Comparison of ENCODE assay signal across 28 cellular contexts in genomic region chr5:146635443-146635842, GRCh38.
"Had no signal": no experiment of that assay in that cellular context is flagged by ENCODE, and none has a peak within 500 bp of the region (broad histone marks: within the 10 kb centered on the region; RNA-seq: fewer than 3 reads in every experiment).

No MANE protein-coding gene starts in this region.

- H3K27ac Mint-ChIP-seq: stimulated activated effector memory CD8-positive, alpha-beta T cell treated with anti-CD3 and anti-CD28 coated beads, Interleukin-12 subunit alpha, Interleukin-12 subunit beta, amount 100 ng/mL, for 72 hours; stimulated activated memory B cell treated with anti-CD40 and anti-IgM and Interleukin-4, amounts not matched to agents 10 μg/mL and 1 μg/mL and 100 μg/mL, for 72 hours; stimulated activated naive B cell treated with anti-CD40 and anti-IgM and Interleukin-4, amounts not matched to agents 10 μg/mL and 1 μg/mL and 100 μg/mL, for 72 hours; stimulated activated naive CD8-positive, alpha-beta T cell treated with anti-CD3 and anti-CD28 coated beads, Interleukin-15, amount 100 ng/mL, for 72 hours; stimulated activated naive CD8-positive, alpha-beta T cell treated with anti-CD3 and anti-CD28 coated beads, Interleukin-15, Interleukin-2, amounts not matched to agents 100 ng/mL and 50 ng/mL, for 24 hours; type B pancreatic cell had no signal

- H3K27me3 Mint-ChIP-seq: stimulated activated memory B cell treated with anti-CD40 and anti-IgM and Interleukin-4, amounts not matched to agents 10 μg/mL and 1 μg/mL and 100 μg/mL, for 72 hours; stimulated activated naive B cell treated with anti-CD40 and anti-IgM and Interleukin-4, amounts not matched to agents 10 μg/mL and 1 μg/mL and 100 μg/mL, for 72 hours; stimulated activated naive CD8-positive, alpha-beta T cell treated with anti-CD3 and anti-CD28 coated beads, Interleukin-15, amount 100 ng/mL, for 72 hours; stimulated activated naive CD8-positive, alpha-beta T cell treated with anti-CD3 and anti-CD28 coated beads, Interleukin-15, Interleukin-2, amounts not matched to agents 100 ng/mL and 50 ng/mL, for 24 hours had no signal

- FAIRE-seq: urothelium cell line had no signal

- H3K36me3 Mint-ChIP-seq: stimulated activated memory B cell treated with anti-CD40 and anti-IgM and Interleukin-4, amounts not matched to agents 10 μg/mL and 1 μg/mL and 100 μg/mL, for 72 hours; stimulated activated naive B cell treated with anti-CD40 and anti-IgM and Interleukin-4, amounts not matched to agents 10 μg/mL and 1 μg/mL and 100 μg/mL, for 72 hours had no signal

- ATAC-seq: stimulated activated effector memory CD8-positive, alpha-beta T cell treated with anti-CD3 and anti-CD28 coated beads, Interleukin-12 subunit alpha, Interleukin-12 subunit beta, amount 100 ng/mL, for 72 hours; stimulated activated memory B cell treated with anti-CD40 and anti-IgM and Interleukin-4, amounts not matched to agents 10 μg/mL and 1 μg/mL and 100 μg/mL, for 72 hours; stimulated activated naive B cell treated with anti-CD40 and anti-IgM and Interleukin-4, amounts not matched to agents 10 μg/mL and 1 μg/mL and 100 μg/mL, for 72 hours; stimulated activated naive CD8-positive, alpha-beta T cell treated with anti-CD3 and anti-CD28 coated beads, Interleukin-15, amount 100 ng/mL, for 72 hours; stimulated activated naive CD8-positive, alpha-beta T cell treated with anti-CD3 and anti-CD28 coated beads, Interleukin-15, Interleukin-2, amounts not matched to agents 100 U/mL and 50 U/mL, for 24 hours; upper lobe of right lung had no signal

- H3K27me3 ChIP-seq: stomach, suprapubic skin, testis, thyroid gland, tibial artery, tibial nerve, transverse colon, upper lobe of left lung, upper lobe of right lung, uterus, vagina had no signal

- H3K36me3 ChIP-seq: stomach, suprapubic skin, thoracic aorta, thyroid gland, transverse colon, upper lobe of left lung, upper lobe of right lung, uterus, vagina had no signal

- H3K27ac ChIP-seq: stomach, suprapubic skin, testis, thoracic aorta, thyroid gland, tibial artery, tibial nerve, transverse colon, upper lobe of left lung, upper lobe of right lung, uterus, vagina had no signal

- H3K4me3 ChIP-seq: stomach, suprapubic skin, testis, thoracic aorta, thyroid gland, tibial artery, tibial nerve, transverse colon, upper lobe of left lung, upper lobe of right lung, uterus, vagina had no signal

- H3K4me1 Mint-ChIP-seq: stimulated activated effector memory CD8-positive, alpha-beta T cell treated with anti-CD3 and anti-CD28 coated beads, Interleukin-12 subunit alpha, Interleukin-12 subunit beta, amount 100 ng/mL, for 72 hours; stimulated activated memory B cell treated with anti-CD40 and anti-IgM and Interleukin-4, amounts not matched to agents 10 μg/mL and 1 μg/mL and 100 μg/mL, for 72 hours; stimulated activated naive B cell treated with anti-CD40 and anti-IgM and Interleukin-4, amounts not matched to agents 10 μg/mL and 1 μg/mL and 100 μg/mL, for 72 hours; stimulated activated naive CD8-positive, alpha-beta T cell treated with anti-CD3 and anti-CD28 coated beads, Interleukin-15, amount 100 ng/mL, for 72 hours had no signal

- H3K9me3 ChIP-seq: suprapubic skin, testis, thoracic aorta, thyroid gland, tibial artery, tibial nerve, transverse colon, upper lobe of left lung, upper lobe of right lung, uterus, vagina had no signal

- H3K4me3 Mint-ChIP-seq: stimulated activated effector memory CD8-positive, alpha-beta T cell treated with anti-CD3 and anti-CD28 coated beads, Interleukin-12 subunit alpha, Interleukin-12 subunit beta, amount 100 ng/mL, for 72 hours; stimulated activated memory B cell treated with anti-CD40 and anti-IgM and Interleukin-4, amounts not matched to agents 10 μg/mL and 1 μg/mL and 100 μg/mL, for 72 hours; stimulated activated naive B cell treated with anti-CD40 and anti-IgM and Interleukin-4, amounts not matched to agents 10 μg/mL and 1 μg/mL and 100 μg/mL, for 72 hours; stimulated activated naive CD8-positive, alpha-beta T cell treated with anti-CD3 and anti-CD28 coated beads, Interleukin-15, amount 100 ng/mL, for 72 hours; stimulated activated naive CD8-positive, alpha-beta T cell treated with anti-CD3 and anti-CD28 coated beads, Interleukin-15, Interleukin-2, amounts not matched to agents 100 ng/mL and 50 ng/mL, for 24 hours; type B pancreatic cell had no signal

- H3K9me3 Mint-ChIP-seq: stimulated activated effector memory CD8-positive, alpha-beta T cell treated with anti-CD3 and anti-CD28 coated beads, Interleukin-12 subunit alpha, Interleukin-12 subunit beta, amount 100 ng/mL, for 72 hours; stimulated activated naive CD8-positive, alpha-beta T cell treated with anti-CD3 and anti-CD28 coated beads, Interleukin-15, amount 100 ng/mL, for 72 hours; stimulated activated naive CD8-positive, alpha-beta T cell treated with anti-CD3 and anti-CD28 coated beads, Interleukin-15, Interleukin-2, amounts not matched to agents 100 ng/mL and 50 ng/mL, for 24 hours; type B pancreatic cell had no signal

- H3K4me1 ChIP-seq: stomach, suprapubic skin, testis, thyroid gland, tibial nerve, transverse colon, upper lobe of left lung, upper lobe of right lung, uterus, vagina had no signal

- DNase-seq: stimulated activated CD4-positive, alpha-beta T cell treated with anti-CD3 and anti-CD28 coated beads, Interleukin-2, amount 100 ng/mL, for 48 hours; stimulated activated CD4-positive, alpha-beta T cell treated with anti-CD3 and anti-CD28 coated beads, Interleukin-4, amount 100 ng/mL, for 1 hour; stimulated activated CD4-positive, alpha-beta T cell treated with anti-CD3 and anti-CD28 coated beads, Interleukin-4, amount 100 ng/mL, for 24 hours; stimulated activated CD4-positive, alpha-beta T cell treated with anti-CD3 and anti-CD28 coated beads, Interleukin-4, amount 100 ng/mL, for 4 hours; stimulated activated CD8-positive, alpha-beta memory T cell treated with anti-CD3 and anti-CD28 coated beads, Interleukin-4, amount 100 ng/mL, for 48 hours; stimulated activated naive B cell treated with anti-CD40 and anti-IgM and Interleukin-4, amounts not matched to agents 10 μg/mL and 1 μg/mL and 100 μg/mL, for 72 hours; stimulated activated naive CD4-positive, alpha-beta T cell; stimulated activated naive CD4-positive, alpha-beta T cell treated with Interleukin-2 at 50 U/mL for 16 hours; stimulated activated naive CD8-positive, alpha-beta T cell treated with anti-CD3 and anti-CD28 coated beads, Interleukin-15, amount 100 ng/mL, for 72 hours; stimulated activated naive CD8-positive, alpha-beta T cell treated with anti-CD3 and anti-CD28 coated beads, Interleukin-15, Interleukin-2, amounts not matched to agents 100 U/mL and 50 U/mL, for 24 hours; stomach; substantia nigra; testis; thyroid gland; tibial artery; transverse colon; upper lobe of right lung; uterus had no signal
